Comparison of ENCODE assay signal across 14 cellular contexts in the genomic region with DNA sequence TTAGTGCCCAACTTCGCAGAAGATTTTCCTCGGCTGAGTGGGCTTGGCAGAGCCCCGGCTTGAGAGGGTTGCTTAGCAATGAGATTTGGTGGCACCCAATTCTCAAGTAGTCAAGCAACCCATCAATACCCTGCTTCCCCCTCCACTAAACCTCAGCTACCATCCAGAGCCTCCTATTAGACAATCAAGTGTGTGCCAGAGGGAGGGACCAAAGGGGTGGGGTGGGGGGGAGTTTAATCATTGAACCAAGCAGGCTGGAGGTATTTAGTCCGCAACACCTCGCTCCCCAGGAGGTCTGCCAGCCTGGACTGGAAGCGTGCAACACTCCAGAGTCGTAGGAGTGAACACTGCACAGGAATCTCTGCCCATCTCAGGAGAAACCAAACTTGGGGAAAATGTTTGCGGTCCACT. TPM values are rescaled to one million over a fixed set of nuclear protein-coding genes. Genes with fewer than 3 reads are reported as not detected.
DNase-seq lines count a peak whose midpoint lies in the region; ATAC-seq and TF ChIP-seq lines count a peak whose summit lies in the region.
"Had no signal": no experiment of that assay in that cellular context is flagged by ENCODE, and none has a peak within 500 bp of the region (broad histone marks: within the 10 kb centered on the region; RNA-seq: fewer than 3 reads in every experiment).

A gene with protein sequence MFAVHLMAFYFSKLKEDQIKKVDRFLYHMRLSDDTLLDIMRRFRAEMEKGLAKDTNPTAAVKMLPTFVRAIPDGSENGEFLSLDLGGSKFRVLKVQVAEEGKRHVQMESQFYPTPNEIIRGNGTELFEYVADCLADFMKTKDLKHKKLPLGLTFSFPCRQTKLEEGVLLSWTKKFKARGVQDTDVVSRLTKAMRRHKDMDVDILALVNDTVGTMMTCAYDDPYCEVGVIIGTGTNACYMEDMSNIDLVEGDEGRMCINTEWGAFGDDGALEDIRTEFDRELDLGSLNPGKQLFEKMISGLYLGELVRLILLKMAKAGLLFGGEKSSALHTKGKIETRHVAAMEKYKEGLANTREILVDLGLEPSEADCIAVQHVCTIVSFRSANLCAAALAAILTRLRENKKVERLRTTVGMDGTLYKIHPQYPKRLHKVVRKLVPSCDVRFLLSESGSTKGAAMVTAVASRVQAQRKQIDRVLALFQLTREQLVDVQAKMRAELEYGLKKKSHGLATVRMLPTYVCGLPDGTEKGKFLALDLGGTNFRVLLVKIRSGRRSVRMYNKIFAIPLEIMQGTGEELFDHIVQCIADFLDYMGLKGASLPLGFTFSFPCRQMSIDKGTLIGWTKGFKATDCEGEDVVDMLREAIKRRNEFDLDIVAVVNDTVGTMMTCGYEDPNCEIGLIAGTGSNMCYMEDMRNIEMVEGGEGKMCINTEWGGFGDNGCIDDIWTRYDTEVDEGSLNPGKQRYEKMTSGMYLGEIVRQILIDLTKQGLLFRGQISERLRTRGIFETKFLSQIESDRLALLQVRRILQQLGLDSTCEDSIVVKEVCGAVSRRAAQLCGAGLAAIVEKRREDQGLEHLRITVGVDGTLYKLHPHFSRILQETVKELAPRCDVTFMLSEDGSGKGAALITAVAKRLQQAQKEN (plus strand): TSS at position 292 of the 411 bp plus-strand sequence. CDS start 104 bp downstream, at position 396.

- H3K9ac ChIP-seq in colonic mucosa (ENCODE audit: low read depth in 2 of 2, low read length in 2 of 2) = no peak within 1 kb of the TSS
- no peak within 1 kb of the TSS for H3K9ac ChIP-seq in SK-N-SH

- no peak for TF ChIP-seq RAD21 in SK-N-SH (IDR thresholded peaks at IDR 0.05; ENCODE audit: low read length)

- CTCF ChIA-PET in activated CD8-positive, alpha-beta memory T cell treated with anti-CD3 and anti-CD28 coated beads, Interleukin-2, amount 10 ng/mL, durations not matched to agents 7 days and 5 days (lab: Charles Lee) = interaction anchor here (0.5 to 8.2 kb wide), 4 partner anchors 9 to 128 kb away, joined by 3 to 65 read pairs (median 3); no protein-coding TSS in a partner anchor
- CTCF ChIA-PET in SK-N-SH (lab: Yijun Ruan, JAX) = interaction anchor here (0.9 to 1.9 kb wide), 5 partner anchors 9 to 188 kb away, joined by 3 to 5 read pairs (median 3); no protein-coding TSS in a partner anchor

- H3K4me1 Mint-ChIP-seq in activated CD8-positive, alpha-beta memory T cell treated with anti-CD3 and anti-CD28 coated beads, Interleukin-2, amount 10 ng/mL, durations not matched to agents 7 days and 5 days = peaks cover 55% of the 10 kb centered on the region

- H3K27me3 ChIP-seq in colonic mucosa = no peaks in the 10 kb centered on the region
- no peaks in the 10 kb centered on the region for H3K27me3 ChIP-seq in SK-N-SH (ENCODE audit: insufficient read depth)
- H3K27me3 ChIP-seq: neutrophil had no signal

- H3K36me3 ChIP-seq in colonic mucosa = no peaks in the 10 kb centered on the region
- H3K36me3 ChIP-seq in SK-N-SH (replicated peaks in 1 of 2; ENCODE audit: control insufficient read depth in 1 of 2, insufficient read depth in 2 of 2, low read length in 1 of 2) = no peaks in the 10 kb centered on the region
- H3K36me3 ChIP-seq: neutrophil had no signal

- peaks cover 4% of the 10 kb centered on the region for H3K36me3 Mint-ChIP-seq in activated CD8-positive, alpha-beta memory T cell treated with anti-CD3 and anti-CD28 coated beads, Interleukin-2, amount 10 ng/mL, durations not matched to agents 7 days and 5 days
- H3K36me3 Mint-ChIP-seq: activated naive CD4-positive, alpha-beta T cell treated with anti-CD3 and anti-CD28 coated beads, Interleukin-2, amount 50 U/mL, for 72 hours had no signal

- no peaks in the 10 kb centered on the region for H4K20me1 ChIP-seq in SK-N-SH (ENCODE audit: insufficient read depth)

- no peaks in the 10 kb centered on the region for H3K79me2 ChIP-seq in SK-N-SH (ENCODE audit: insufficient read depth)

- no peak within 1 kb of the TSS for H3K4me3 Mint-ChIP-seq in activated CD8-positive, alpha-beta memory T cell treated with anti-CD3 and anti-CD28 coated beads, Interleukin-2, amount 10 ng/mL, durations not matched to agents 7 days and 5 days

- H3K27ac ChIP-seq in colonic mucosa = no peak within 1 kb of the TSS
- no peak within 1 kb of the TSS for H3K27ac ChIP-seq in SK-N-SH (ENCODE audit: low read depth in 2 of 2, low read length in 1 of 2)
- H3K27ac ChIP-seq: neutrophil had no signal

- TF ChIP-seq CTCF in colonic mucosa (IDR thresholded peaks at IDR 0.05) = no peak
- TF ChIP-seq CTCF in SK-N-SH (IDR thresholded peaks at IDR 0.05) = no peak

- ATAC-seq in activated CD8-positive, alpha-beta memory T cell treated with anti-CD3 and anti-CD28 coated beads, Interleukin-2, amount 10 ng/mL, durations not matched to agents 7 days and 5 days = no peak
- no peak for ATAC-seq in HG02884 (IDR thresholded peaks at IDR 0.05; ENCODE audit: unreplicated experiment)
- ATAC-seq: activated naive CD4-positive, alpha-beta T cell treated with anti-CD3 and anti-CD28 coated beads, Interleukin-2, amount 50 U/mL, for 72 hours; left ventricle myocardium superior had no signal

- WGBS in SK-N-SH (ENCODE audit: low lambda C conversion rate) = 76% methylated on average over 7 of the region's 8 CpGs

- H3K27ac Mint-ChIP-seq in activated CD8-positive, alpha-beta memory T cell treated with anti-CD3 and anti-CD28 coated beads, Interleukin-2, amount 10 ng/mL, durations not matched to agents 7 days and 5 days = peak within 1 kb of the TSS; percentile 95

- H3K9me3 Mint-ChIP-seq in activated CD8-positive, alpha-beta memory T cell treated with anti-CD3 and anti-CD28 coated beads, Interleukin-2, amount 10 ng/mL, durations not matched to agents 7 days and 5 days (ENCODE audit: low read depth) = no peaks in the 10 kb centered on the region
- H3K9me3 Mint-ChIP-seq: activated naive CD4-positive, alpha-beta T cell treated with anti-CD3 and anti-CD28 coated beads, Interleukin-2, amount 50 U/mL, for 72 hours had no signal

- no peak within 1 kb of the TSS for H2AFZ ChIP-seq in SK-N-SH (ENCODE audit: low read depth)

- H3K4me3 ChIP-seq in colonic mucosa (no peak within 1 kb of the TSS), SK-N-SH (ENCODE audit: low read depth in 2 of 2, low read length in 1 of 2) (no peak within 1 kb of the TSS)

- DNase-seq in activated CD8-positive, alpha-beta memory T cell treated with anti-CD3 and anti-CD28 coated beads, Interleukin-2, amount 10 ng/mL, durations not matched to agents 7 days and 5 days = no peak
- no peak for DNase-seq in activated CD8-positive, alpha-beta memory T cell treated with anti-CD3 and anti-CD28 coated beads, Interleukin-2, amount 50 U/mL, for 4 hours
- no peak for DNase-seq in colonic mucosa
- DNase-seq in mucosa of gallbladder (ENCODE audit: low spot score) = peak; percentile 71
- DNase-seq in SK-N-SH = no peak
- DNase-seq in NCI-H524 treated with DMSO at 0.1 percent for 48 hours (lab: John Stamatoyannopoulos, UW) = no peak
- DNase-seq in dermis blood vessel endothelial cell = no peak
- DNase-seq: cerebellar nuclear complex, left ventricle myocardium superior, NCI-H1417 treated with DMSO at 0.1 percent for 48 hours, NCI-H524 had no signal

- H3K4me1 ChIP-seq in colonic mucosa (no peaks in the 10 kb centered on the region), SK-N-SH (ENCODE audit: control insufficient read depth in 1 of 2, insufficient read depth in 2 of 2, low read depth in 1 of 2, low read length in 1 of 2) (peaks cover 5 to 19% of the 10 kb centered on the region in 2 experiments; a peak in 2 of 4 replicates)

- H3K4me2 ChIP-seq in SK-N-SH = no peak within 1 kb of the TSS

- no peak for TF ChIP-seq EP300 in SK-N-SH (IDR thresholded peaks at IDR 0.05; ENCODE audit: borderline replicate concordance in 1 of 2, low read depth in 1 of 2, low read length in 1 of 2)

- H3K9me2 ChIP-seq in SK-N-SH = no peaks in the 10 kb centered on the region

- POLR2A ChIA-PET in SK-N-SH (lab: Yijun Ruan, JAX) = interaction anchor here (0.7 kb wide), 1 partner anchor 132 kb away, joined by 3 read pairs; no protein-coding TSS in a partner anchor

- intact Hi-C loops in colonic mucosa (cut with DNase I) = no loop called here

- H3K27me3 Mint-ChIP-seq in activated CD8-positive, alpha-beta memory T cell treated with anti-CD3 and anti-CD28 coated beads, Interleukin-2, amount 10 ng/mL, durations not matched to agents 7 days and 5 days = no peaks in the 10 kb centered on the region

- no peaks in the 10 kb centered on the region for H3F3A ChIP-seq in SK-N-SH (replicated peaks; ENCODE audit: insufficient read depth)

- H3K9me3 ChIP-seq in colonic mucosa = no peaks in the 10 kb centered on the region
- H3K9me3 ChIP-seq in SK-N-SH = no peaks in the 10 kb centered on the region
- H3K9me3 ChIP-seq: neutrophil had no signal

TF ChIP-seq in SK-N-SH, 30 proteins besides CTCF, POLR2A, EP300 and RAD21:
- no peak for TF ChIP-seq POLR2AphosphoS5 (IDR thresholded peaks at IDR 0.05; ENCODE audit: low read depth, low read length)
TF ChIP-seq in SK-N-SH: peak in this region for 0.

RNA-seq across cellular contexts. Expression of the gene that starts here (rescaled TPM):
- 1 to 10 TPM in 1 of 2 experiments, under 1 TPM in 1; 0.61 to 2.7 TPM for total RNA-seq in activated CD8-positive, alpha-beta memory T cell treated with anti-CD3 and anti-CD28 coated beads, Interleukin-2, amount 10 ng/mL, durations not matched to agents 7 days and 5 days
- total RNA-seq in colonic mucosa = 10 to 100 TPM; 14.7 to 19.0 TPM
- total RNA-seq in mucosa of gallbladder = 41.2 TPM
- polyA plus RNA-seq in SK-N-SH (2012; rRNA removed) = 0.06 and 0.10 TPM in 2 replicates
- 0.03 and 0.08 TPM in 2 replicates for polyA plus RNA-seq in SK-N-SH (2012; cell fraction: cytosol; rRNA removed)
- polyA plus RNA-seq in SK-N-SH (2012; cell fraction: nucleus; rRNA removed) = 0.19 and 0.25 TPM in 2 replicates
- total RNA-seq in dermis blood vessel endothelial cell = 0.23 and 0.85 TPM in 2 replicates
- total RNA-seq: left ventricle myocardium superior had no signal
